In genomic region chr16:50607051-50607431, GRCh38 we compare ENCODE assay signal across 28 cellular contexts.
"Had no signal": no experiment of that assay in that cellular context is flagged by ENCODE, and none has a peak within 500 bp of the region (broad histone marks: within the 10 kb centered on the region; RNA-seq: fewer than 3 reads in every experiment).

No MANE protein-coding gene starts in this region.

- H3K9me3 ChIP-seq: body of pancreas, colonic mucosa, heart right ventricle, left lung, lower lobe of right lung, pancreas, psoas muscle, right atrium auricular region, spleen, thyroid gland, upper lobe of right lung had no signal

- H3K27ac Mint-ChIP-seq: activated B cell treated with CpG ODN at 0.5 μM for 24 hours; activated CD8-positive, alpha-beta T cell treated with anti-CD3 and anti-CD28 coated beads for 36 hours; activated naive CD8-positive, alpha-beta T cell; activated T-helper 17 cell treated with anti-CD3 and anti-CD28 coated beads, Interleukin-2, amount 50 U/mL, for 72 hours; natural killer cell treated with Interleukin-12 subunit alpha and Interleukin-12 subunit beta and Interleukin-15 and Interleukin-18, amount 100 ng/mL, for 72 hours; T-helper 2 cell treated with Interferon-gamma antibody and Interleukin-4, amounts not matched to agents 5 μg/mL and 100 μg/mL, for 36 hours had no signal

- H3K4me1 Mint-ChIP-seq: activated B cell treated with CpG ODN at 0.5 μM for 24 hours had no signal

- H3K27me3 Mint-ChIP-seq: activated CD8-positive, alpha-beta T cell treated with anti-CD3 and anti-CD28 coated beads for 36 hours; activated naive CD8-positive, alpha-beta T cell; activated T-helper 17 cell treated with anti-CD3 and anti-CD28 coated beads, Interleukin-2, amount 50 U/mL, for 72 hours; natural killer cell treated with Interleukin-12 subunit alpha and Interleukin-12 subunit beta and Interleukin-15 and Interleukin-18, amount 100 ng/mL, for 72 hours had no signal

- H3K9me3 Mint-ChIP-seq: activated B cell treated with CpG ODN at 0.5 μM for 24 hours; activated CD8-positive, alpha-beta T cell treated with anti-CD3 and anti-CD28 coated beads for 36 hours; activated T-cell treated with anti-CD3 and anti-CD28 coated beads, Interleukin-2, amount 50 U/mL, for 4 hours; activated T-helper 17 cell treated with anti-CD3 and anti-CD28 coated beads, Interleukin-2, amount 50 U/mL, for 72 hours; natural killer cell treated with Interleukin-12 subunit alpha and Interleukin-12 subunit beta and Interleukin-15 and Interleukin-18, amount 100 ng/mL, for 72 hours; T-helper 2 cell treated with Interferon-gamma antibody and Interleukin-4, amounts not matched to agents 5 μg/mL and 100 μg/mL, for 36 hours had no signal

- H3K36me3 Mint-ChIP-seq: activated naive CD8-positive, alpha-beta T cell; natural killer cell treated with Interleukin-12 subunit alpha and Interleukin-12 subunit beta and Interleukin-15 and Interleukin-18, amount 100 ng/mL, for 72 hours had no signal

- H3K36me3 ChIP-seq: cardiac muscle cell, colonic mucosa, heart right ventricle, left lung, pancreas, right atrium auricular region, spleen, thyroid gland, upper lobe of right lung had no signal

- H3K4me3 Mint-ChIP-seq: activated B cell treated with CpG ODN at 0.5 μM for 24 hours; activated CD8-positive, alpha-beta T cell treated with anti-CD3 and anti-CD28 coated beads for 36 hours; activated naive CD8-positive, alpha-beta T cell; activated T-cell treated with anti-CD3 and anti-CD28 coated beads, Interleukin-2, amount 50 U/mL, for 4 hours; activated T-helper 17 cell treated with anti-CD3 and anti-CD28 coated beads, Interleukin-2, amount 50 U/mL, for 72 hours; natural killer cell treated with Interleukin-12 subunit alpha and Interleukin-12 subunit beta and Interleukin-15 and Interleukin-18, amount 100 ng/mL, for 72 hours; T-helper 2 cell treated with Interferon-gamma antibody and Interleukin-4, amounts not matched to agents 5 μg/mL and 100 μg/mL, for 36 hours had no signal

- DNase-seq: activated B cell treated with CpG ODN at 0.5 μM for 24 hours; activated CD4-positive, alpha-beta T cell treated with anti-CD3 and anti-CD28 coated beads, Interleukin-2, amount 50 U/mL, for 1 hour; activated CD8-positive, alpha-beta T cell treated with anti-CD3 and anti-CD28 coated beads for 36 hours; activated T-cell treated with anti-CD3 and anti-CD28 coated beads, Interleukin-2, amount 50 U/mL, for 4 hours; body of pancreas; cerebellar nuclear complex; colonic mucosa; effector CD8-positive, alpha-beta T cell; erythroblast; foreskin fibroblast; heart right ventricle; left lung; lower lobe of right lung; mesendoderm; psoas muscle; spleen; stimulated activated CD4-positive, alpha-beta T cell treated with anti-CD3 and anti-CD28 coated beads, Interleukin-2, amount 100 ng/mL, for 48 hours; stimulated activated naive CD8-positive, alpha-beta T cell treated with anti-CD3 and anti-CD28 coated beads, Interleukin-15, Interleukin-2, amounts not matched to agents 100 U/mL and 50 U/mL, for 24 hours; T-helper 1 cell; thyroid gland; upper lobe of right lung had no signal

- H3K27me3 ChIP-seq: body of pancreas, cardiac muscle cell, colonic mucosa, heart right ventricle, left lung, pancreas, right atrium auricular region, spleen, thyroid gland, upper lobe of right lung had no signal

- H3K27ac ChIP-seq: body of pancreas, cardiac muscle cell, colonic mucosa, heart right ventricle, left lung, lower lobe of right lung, pancreas, psoas muscle, right atrium auricular region, spleen, thyroid gland, upper lobe of right lung had no signal

- H3K4me1 ChIP-seq: colonic mucosa, pancreas, psoas muscle, thyroid gland had no signal

- ATAC-seq: activated CD8-positive, alpha-beta T cell treated with anti-CD3 and anti-CD28 coated beads for 36 hours; activated T-cell treated with anti-CD3 and anti-CD28 coated beads, Interleukin-2, amount 50 U/mL, for 4 hours; activated T-helper 17 cell treated with anti-CD3 and anti-CD28 coated beads, Interleukin-2, amount 50 U/mL, for 72 hours; body of pancreas; heart right ventricle; left lung; lower lobe of right lung; natural killer cell treated with Interleukin-12 subunit alpha and Interleukin-12 subunit beta and Interleukin-15 and Interleukin-18, amount 100 ng/mL, for 72 hours; pancreas; psoas muscle; stimulated activated naive CD8-positive, alpha-beta T cell treated with anti-CD3 and anti-CD28 coated beads, Interleukin-15, Interleukin-2, amounts not matched to agents 100 U/mL and 50 U/mL, for 24 hours; upper lobe of right lung had no signal

- H3K4me3 ChIP-seq: body of pancreas, cardiac muscle cell, colonic mucosa, heart right ventricle, left lung, lower lobe of right lung, pancreas, psoas muscle, right atrium auricular region, spleen, thyroid gland, upper lobe of right lung had no signal
